21 cellular contexts compared by ENCODE assay signal in genomic region chr2:220029013-220029412, GRCh38.
DNase-seq lines count a peak whose midpoint lies in the region; ATAC-seq and TF ChIP-seq lines count a peak whose summit lies in the region.
"Had no signal": no experiment of that assay in that cellular context is flagged by ENCODE, and none has a peak within 500 bp of the region (broad histone marks: within the 10 kb centered on the region; RNA-seq: fewer than 3 reads in every experiment).

No MANE protein-coding gene starts in this region.

- H3K9me3 Mint-ChIP-seq in activated CD4-positive, alpha-beta T cell treated with anti-CD3 and anti-CD28 coated beads, Interleukin-2, amount 10 ng/mL, durations not matched to agents 24 days and 14 days = no peaks in the 10 kb centered on the region
- H3K9me3 Mint-ChIP-seq: CD8-positive, alpha-beta T cell; HFFc6 had no signal

- no peak overlapping the region for H3K27ac Mint-ChIP-seq in activated CD4-positive, alpha-beta T cell treated with anti-CD3 and anti-CD28 coated beads, Interleukin-2, amount 10 ng/mL, durations not matched to agents 24 days and 14 days
- H3K27ac Mint-ChIP-seq: B cell; CD4-positive, CD25-positive, alpha-beta regulatory T cell; CD8-positive, alpha-beta T cell; HFFc6 had no signal

- H3K4me1 ChIP-seq in PC-3 (ENCODE audit: insufficient read depth, low read length) = peaks cover 13% of the 10 kb centered on the region; the same call in 1 of the 2 replicates
- H3K4me1 ChIP-seq: BLaER1, Caco-2, HAP-1 had no signal

- H3K9ac ChIP-seq in PC-3 (ENCODE audit: low read length) = no peak overlapping the region
- H3K9ac ChIP-seq: BLaER1 had no signal

- ATAC-seq in PC-3 = peak; percentile 95
- no peak for ATAC-seq in HG02763 (IDR thresholded peaks at IDR 0.05; ENCODE audit: unreplicated experiment)
- ATAC-seq: CD8-positive, alpha-beta T cell; GM12878 had no signal

- no peaks in the 10 kb centered on the region for H3F3A ChIP-seq in PC-3 (ENCODE audit: low read length, unreplicated experiment)

- no peaks in the 10 kb centered on the region for H3K36me3 Mint-ChIP-seq in activated CD4-positive, alpha-beta T cell treated with anti-CD3 and anti-CD28 coated beads, Interleukin-2, amount 10 ng/mL, durations not matched to agents 24 days and 14 days (ENCODE audit: low read depth)
- H3K36me3 Mint-ChIP-seq: CD4-positive, CD25-positive, alpha-beta regulatory T cell; CD8-positive, alpha-beta T cell had no signal

- no peaks in the 10 kb centered on the region for H3K79me2 ChIP-seq in PC-3 (ENCODE audit: low read length)

- no peaks in the 10 kb centered on the region for H3K36me3 ChIP-seq in PC-3 (ENCODE audit: low read depth, low read length)
- H3K36me3 ChIP-seq: BLaER1, HAP-1 had no signal

- no peak overlapping the region for H2AFZ ChIP-seq in PC-3 (ENCODE audit: low read length)

- intact Hi-C loops in PC-3 (cut with micrococcal nuclease) = no loop called here
- intact Hi-C loops in activated CD4-positive, alpha-beta T cell treated with anti-CD3 and anti-CD28 coated beads, Interleukin-2, amount 10 ng/mL, durations not matched to agents 24 days and 14 days (cut with micrococcal nuclease) = no loop called here

- no peaks in the 10 kb centered on the region for H3K27me3 ChIP-seq in PC-3 (ENCODE audit: low read length)
- H3K27me3 ChIP-seq: BLaER1 had no signal

- peak; percentile 4 for DNase-seq in EH (ENCODE audit: low read depth)
- peak; percentile 70 for DNase-seq in PC-3
- DNase-seq in fibroblast of the aortic adventitia (ENCODE audit: low read depth) = peak; percentile 46
- DNase-seq in stromal cell of bone marrow (ENCODE audit: low read depth) = peak; percentile 13
- no peak for DNase-seq in T-helper 1 cell
- DNase-seq in activated CD4-positive, alpha-beta T cell treated with anti-CD3 and anti-CD28 coated beads, Interleukin-2, amount 10 ng/mL, durations not matched to agents 24 days and 14 days = no peak
- DNase-seq: Caco-2; CD4-positive, CD25-positive, alpha-beta regulatory T cell; CD8-positive, alpha-beta T cell; DMS153; DND-41; EL; GDM1; GOT3; HFFc6 had no signal

- no peaks in the 10 kb centered on the region for H3K27me3 Mint-ChIP-seq in activated CD4-positive, alpha-beta T cell treated with anti-CD3 and anti-CD28 coated beads, Interleukin-2, amount 10 ng/mL, durations not matched to agents 24 days and 14 days
- H3K27me3 Mint-ChIP-seq: B cell; CD4-positive, CD25-positive, alpha-beta regulatory T cell had no signal

- H3K9me2 ChIP-seq in PC-3 (replicated peaks; ENCODE audit: low read length) = no peaks in the 10 kb centered on the region

- POLR2A ChIA-PET in PC-3 (lab: Charles Lee; ENCODE audit: unreplicated experiment) = no interaction called here

- no peak overlapping the region for H3K4me2 ChIP-seq in PC-3 (ENCODE audit: low read length)
- H3K4me2 ChIP-seq: BLaER1 had no signal

- CTCF ChIA-PET in PC-3 (lab: Charles Lee) = no interaction called here

- H3K4me1 Mint-ChIP-seq in activated CD4-positive, alpha-beta T cell treated with anti-CD3 and anti-CD28 coated beads, Interleukin-2, amount 10 ng/mL, durations not matched to agents 24 days and 14 days = no peaks in the 10 kb centered on the region
- H3K4me1 Mint-ChIP-seq: B cell; CD4-positive, CD25-positive, alpha-beta regulatory T cell had no signal

- BruUV-seq in PC-3 (replicated peaks; lab: Mats Ljungman, UMichigan) = no TSS peak

- no peaks in the 10 kb centered on the region for H4K20me1 ChIP-seq in PC-3 (ENCODE audit: low read length)
- H4K20me1 ChIP-seq: BLaER1 had no signal

- H3K27ac ChIP-seq in PC-3 (ENCODE audit: low read length) = no peak overlapping the region
- H3K27ac ChIP-seq: BLaER1, C4-2B had no signal

- TF ChIP-seq CTCF in PC-3 (conservative IDR thresholded peaks at IDR 0.05; ENCODE audit: low read depth, low read length) (no peak), fibroblast of the aortic adventitia (IDR thresholded peaks at IDR 0.05; ENCODE audit: insufficient read depth, low read length) (no peak)

- H3K4me3 Mint-ChIP-seq in activated CD4-positive, alpha-beta T cell treated with anti-CD3 and anti-CD28 coated beads, Interleukin-2, amount 10 ng/mL, durations not matched to agents 24 days and 14 days = no peak overlapping the region
- H3K4me3 Mint-ChIP-seq: B cell; CD4-positive, CD25-positive, alpha-beta regulatory T cell; CD8-positive, alpha-beta T cell; HFFc6 had no signal

- no peaks in the 10 kb centered on the region for H3K9me3 ChIP-seq in PC-3 (ENCODE audit: low read length)
- H3K9me3 ChIP-seq: BLaER1, Caco-2, HAP-1 had no signal

- H3K4me3 ChIP-seq in PC-3 (ENCODE audit: low read length) (no peak overlapping the region), fibroblast of the aortic adventitia (ENCODE audit: low read depth, low read length) (no peak overlapping the region)
- H3K4me3 ChIP-seq: BLaER1, GM12878, HAP-1 had no signal

Comparison
In these comparisons a context has a peak if more than half of its experiments do, and no peak if none do; other contexts are left out.
1. DNase-seq: peak in EH (single experiment), PC-3 (single experiment), fibroblast of the aortic adventitia (single experiment) and stromal cell of bone marrow (single experiment); none in T-helper 1 cell (0 of 5) and activated CD4-positive, alpha-beta T cell treated with anti-CD3 and anti-CD28 coated beads, Interleukin-2, amount 10 ng/mL, durations not matched to agents 24 days and 14 days (single experiment).